ENCODE assay signal across 1 cellular context in the genomic region with DNA sequence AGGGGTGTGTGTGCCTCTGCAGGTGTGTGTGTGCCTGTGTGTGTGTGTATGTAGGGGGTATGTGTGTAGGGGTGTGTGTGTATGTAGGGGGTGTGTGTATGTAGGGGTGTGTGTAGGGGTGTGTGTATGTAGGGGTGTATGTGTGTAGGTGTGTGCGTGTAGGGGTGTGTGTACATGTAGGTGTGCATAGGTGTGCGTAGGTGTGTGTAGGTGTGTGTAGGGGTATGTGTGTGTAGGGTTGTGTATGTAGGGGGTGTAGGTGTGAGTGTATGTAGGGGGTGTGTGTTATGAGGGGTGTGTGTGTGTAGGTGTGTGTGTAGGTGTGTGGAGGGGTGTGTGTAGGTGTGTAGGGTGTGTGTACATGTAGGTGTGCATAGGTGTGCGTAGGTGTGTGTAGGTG.
TF ChIP-seq lines count a peak whose summit lies in the region.

No MANE protein-coding gene starts in this region.

TF ChIP-seq in IMR-90, 13 proteins besides CTCF, POLR2A, EP300 and RAD21:
- no peak for TF ChIP-seq RFX5 (IDR thresholded peaks at IDR 0.05; ENCODE audit: low read depth, low read length)
TF ChIP-seq in IMR-90: peak in this region for 0.
